Comparison of ENCODE assay signal across 19 cellular contexts in the genomic region with DNA sequence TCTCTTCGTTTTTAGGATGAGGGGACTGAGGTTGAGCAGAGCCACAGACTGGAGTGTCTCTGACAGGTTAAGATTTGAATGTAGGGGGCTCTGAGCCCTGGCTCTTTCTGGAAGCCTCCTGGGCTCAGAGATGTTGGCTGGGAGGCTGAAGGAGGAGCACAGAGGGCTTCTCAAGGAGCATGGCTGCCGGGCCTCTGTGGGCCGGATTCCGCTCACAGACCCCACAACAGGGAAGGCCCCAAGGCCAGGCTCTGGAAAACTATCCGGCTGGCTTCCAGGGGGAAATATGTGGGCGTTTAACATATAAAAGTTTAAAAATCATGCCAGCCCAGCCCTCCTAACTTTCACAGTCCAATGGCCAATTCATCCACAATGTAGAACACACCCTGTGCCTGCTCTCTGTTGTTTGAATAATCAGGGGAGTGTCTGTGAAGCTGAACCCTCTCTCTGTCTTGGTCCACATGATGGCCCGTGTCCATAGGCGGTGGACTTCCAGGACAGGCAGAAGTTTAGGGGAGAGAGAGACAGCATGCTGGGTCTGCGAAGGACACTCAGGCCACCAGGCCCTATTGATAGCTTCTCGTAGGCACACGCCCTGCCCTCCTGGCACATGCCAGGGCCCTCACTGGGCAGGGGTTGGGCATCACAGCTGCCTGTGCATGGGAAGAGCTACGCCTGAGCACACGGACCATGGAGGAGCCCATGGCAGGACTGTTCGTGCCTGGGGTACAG.
"Had no signal": no experiment of that assay in that cellular context is flagged by ENCODE, and none has a peak within 500 bp of the region (broad histone marks: within the 10 kb centered on the region; RNA-seq: fewer than 3 reads in every experiment).

No MANE protein-coding gene starts in this region.

- H3K27ac Mint-ChIP-seq: activated CD4-positive, alpha-beta memory T cell treated with anti-CD3 and anti-CD28 coated beads, Interleukin-2, amount 10 ng/mL, durations not matched to agents 7 days and 5 days; effector memory CD8-positive, alpha-beta T cell had no signal

- H3K4me1 ChIP-seq: foreskin keratinocyte, pancreas had no signal

- H3K4me3 ChIP-seq: body of pancreas, pancreas, sigmoid colon, spleen, tibial artery, vagina had no signal

- ATAC-seq: body of pancreas; effector memory CD8-positive, alpha-beta T cell; foreskin keratinocyte; left lobe of liver; pancreas had no signal

- DNase-seq: activated CD4-positive, alpha-beta memory T cell treated with anti-CD3 and anti-CD28 coated beads, Interleukin-2, amount 10 ng/mL, durations not matched to agents 7 days and 5 days; activated CD4-positive, alpha-beta T cell treated with anti-CD3 and anti-CD28 coated beads for 48 hours; activated CD4-positive, CD25-positive, alpha-beta regulatory T cell; activated CD8-positive, alpha-beta memory T cell treated with anti-CD3 and anti-CD28 coated beads, Interleukin-2, amount 50 U/mL, for 48 hours; activated gamma-delta T cell treated with Interleukin-2 at 50 U/mL for 16 hours; body of pancreas; effector memory CD8-positive, alpha-beta T cell; foreskin keratinocyte; glutamatergic neuron; mammary epithelial cell; pancreas; sigmoid colon; spleen; stimulated activated naive CD4-positive, alpha-beta T cell treated with Interleukin-2 at 50 U/mL for 16 hours; T1000 had no signal

- H3K27ac ChIP-seq: body of pancreas, epithelial cell of prostate, foreskin keratinocyte, pancreas, sigmoid colon, spleen, tibial artery, vagina had no signal

- H3K27me3 Mint-ChIP-seq: activated CD4-positive, alpha-beta memory T cell treated with anti-CD3 and anti-CD28 coated beads, Interleukin-2, amount 10 ng/mL, durations not matched to agents 7 days and 5 days; effector memory CD8-positive, alpha-beta T cell had no signal

- H3K36me3 ChIP-seq: pancreas, sigmoid colon had no signal

- H3K4me1 Mint-ChIP-seq: activated CD4-positive, alpha-beta memory T cell treated with anti-CD3 and anti-CD28 coated beads, Interleukin-2, amount 10 ng/mL, durations not matched to agents 7 days and 5 days had no signal

- H3K9me3 ChIP-seq: body of pancreas, pancreas, sigmoid colon, vagina had no signal

- H3K9me3 Mint-ChIP-seq: activated CD4-positive, alpha-beta memory T cell treated with anti-CD3 and anti-CD28 coated beads, Interleukin-2, amount 10 ng/mL, durations not matched to agents 7 days and 5 days; effector memory CD8-positive, alpha-beta T cell had no signal

- H3K4me3 Mint-ChIP-seq: activated CD4-positive, alpha-beta memory T cell treated with anti-CD3 and anti-CD28 coated beads, Interleukin-2, amount 10 ng/mL, durations not matched to agents 7 days and 5 days; effector memory CD8-positive, alpha-beta T cell had no signal

- H3K27me3 ChIP-seq: body of pancreas, foreskin keratinocyte, pancreas, vagina had no signal
